Comparison of ENCODE assay signal across 1 cellular context in genomic region chr6:73364549-73364948, GRCh38.
TF ChIP-seq lines count a peak whose summit lies in the region.

No MANE protein-coding gene starts in this region.

TF ChIP-seq in GM23338, 12 proteins besides CTCF, POLR2A, EP300 and RAD21 (continued from another document):
- TF ChIP-seq REST (IDR thresholded peaks at IDR 0.05; ENCODE audit: unreplicated experiment) (no peak), ZNF114 (CRISPR knock-in tag; IDR thresholded peaks at IDR 0.05) (no peak), EZH2 (IDR thresholded peaks at IDR 0.05; ENCODE audit: low read depth, unreplicated experiment) (no peak), ZNF331 (CRISPR knock-in tag; IDR thresholded peaks at IDR 0.05; ENCODE audit: low read depth) (no peak), NANOG (IDR thresholded peaks at IDR 0.05; ENCODE audit: borderline replicate concordance) (no peak), JUNB (IDR thresholded peaks at IDR 0.05; ENCODE audit: unreplicated experiment) (no peak)
TF ChIP-seq in GM23338: peak in this region for 0.
